ENCODE assay signal across 12 cellular contexts in genomic region chr9:23587433-23587832, GRCh38.
DNase-seq lines count a peak whose midpoint lies in the region; ATAC-seq and TF ChIP-seq lines count a peak whose summit lies in the region.
"Had no signal": no experiment of that assay in that cellular context is flagged by ENCODE, and none has a peak within 500 bp of the region (broad histone marks: within the 10 kb centered on the region; RNA-seq: fewer than 3 reads in every experiment).

No MANE protein-coding gene starts in this region.

- no peaks in the 10 kb centered on the region for H3K9me2 ChIP-seq in Loucy (replicated peaks; ENCODE audit: low read depth, low read length)

- in situ Hi-C loops in brain microvascular endothelial cell (cut with HindIII; ENCODE audit: low pct_ligation_motif_present, low sequenced_read_pairs) = no loop called here

- no peaks in the 10 kb centered on the region for H3K9me3 ChIP-seq in Loucy (ENCODE audit: insufficient read depth, low read depth, low read length)
- no peaks in the 10 kb centered on the region for H3K9me3 ChIP-seq in body of pancreas

- ATAC-seq in body of pancreas (no peak), left lobe of liver (peak; percentile 38), HG02610 (IDR thresholded peaks at IDR 0.05; ENCODE audit: unreplicated experiment) (no peak), HG03039 (IDR thresholded peaks at IDR 0.05; ENCODE audit: unreplicated experiment) (no peak)
- peak; percentile 41 for ATAC-seq in stimulated activated memory B cell treated with anti-CD40 and anti-IgM and Interleukin-4, amounts not matched to agents 10 μg/mL and 1 μg/mL and 100 μg/mL, for 72 hours

- H3K4me1 Mint-ChIP-seq in stimulated activated memory B cell treated with anti-CD40 and anti-IgM and Interleukin-4, amounts not matched to agents 10 μg/mL and 1 μg/mL and 100 μg/mL, for 72 hours = peaks cover 10% of the 10 kb centered on the region

- H3K4me3 Mint-ChIP-seq in stimulated activated memory B cell treated with anti-CD40 and anti-IgM and Interleukin-4, amounts not matched to agents 10 μg/mL and 1 μg/mL and 100 μg/mL, for 72 hours = no peak overlapping the region
- H3K4me3 Mint-ChIP-seq: CD4-positive, CD25-positive, alpha-beta regulatory T cell; GM23338 had no signal

- H3K79me2 ChIP-seq in Loucy (ENCODE audit: insufficient read depth, low read length) = no peaks in the 10 kb centered on the region

- DNase-seq in body of pancreas = peak; percentile 22 to 74 (median 44)
- DNase-seq in left lobe of liver (ENCODE audit: low spot score) = peak; percentile 45
- no peak for DNase-seq in SK-N-DZ (ENCODE audit: low spot score)
- no peak for DNase-seq in brain microvascular endothelial cell
- DNase-seq: CD4-positive, CD25-positive, alpha-beta regulatory T cell; glutamatergic neuron; NCI-H187 had no signal

- TF ChIP-seq CTCF in Loucy (conservative IDR thresholded peaks at IDR 0.05; ENCODE audit: low read length) (no peak), body of pancreas (IDR thresholded peaks at IDR 0.05) (peak in 1 of 7 experiments; percentile 9), brain microvascular endothelial cell (IDR thresholded peaks at IDR 0.05; ENCODE audit: low read depth, low read length, missing control alignments) (no peak)

- H3K4me2 ChIP-seq in Loucy (ENCODE audit: low read depth, low read length, poor library complexity, severe bottlenecking) = no peak overlapping the region
- H3K4me2 ChIP-seq: GM23338 had no signal

- H3K4me3 ChIP-seq in Loucy (ENCODE audit: low read length, poor library complexity, severe bottlenecking) (no peak overlapping the region), body of pancreas (no peak overlapping the region), brain microvascular endothelial cell (ENCODE audit: low read depth, low read length) (no peak overlapping the region)
- H3K4me3 ChIP-seq: GM23338 had no signal

- peak overlapping the region; percentile 35; the same call in 1 of the 2 replicates for H2AFZ ChIP-seq in Loucy (ENCODE audit: low read length)
- H2AFZ ChIP-seq: GM23338 had no signal

- H3K27ac Mint-ChIP-seq in stimulated activated memory B cell treated with anti-CD40 and anti-IgM and Interleukin-4, amounts not matched to agents 10 μg/mL and 1 μg/mL and 100 μg/mL, for 72 hours = no peak overlapping the region
- H3K27ac Mint-ChIP-seq: CD4-positive, CD25-positive, alpha-beta regulatory T cell; GM23338 had no signal

- H3K36me3 ChIP-seq in Loucy (ENCODE audit: insufficient read depth, low read length) = no peaks in the 10 kb centered on the region
- H3K36me3 ChIP-seq in body of pancreas (replicated peaks in 1 of 2; ENCODE audit: insufficient read depth in 1 of 2, low read depth in 2 of 2) = no peaks in the 10 kb centered on the region
- H3K36me3 ChIP-seq in brain microvascular endothelial cell (replicated peaks) = no peaks in the 10 kb centered on the region

- peaks cover 9% of the 10 kb centered on the region for H3K9me3 Mint-ChIP-seq in stimulated activated memory B cell treated with anti-CD40 and anti-IgM and Interleukin-4, amounts not matched to agents 10 μg/mL and 1 μg/mL and 100 μg/mL, for 72 hours
- H3K9me3 Mint-ChIP-seq: GM23338 had no signal

- H3F3A ChIP-seq in Loucy (ENCODE audit: low read depth) = no peaks in the 10 kb centered on the region

- H3K27me3 Mint-ChIP-seq in stimulated activated memory B cell treated with anti-CD40 and anti-IgM and Interleukin-4, amounts not matched to agents 10 μg/mL and 1 μg/mL and 100 μg/mL, for 72 hours = no peaks in the 10 kb centered on the region
- H3K27me3 Mint-ChIP-seq: CD4-positive, CD25-positive, alpha-beta regulatory T cell had no signal

- no peaks in the 10 kb centered on the region for H3K36me3 Mint-ChIP-seq in stimulated activated memory B cell treated with anti-CD40 and anti-IgM and Interleukin-4, amounts not matched to agents 10 μg/mL and 1 μg/mL and 100 μg/mL, for 72 hours
- H3K36me3 Mint-ChIP-seq: CD4-positive, CD25-positive, alpha-beta regulatory T cell had no signal

- no peaks in the 10 kb centered on the region for H4K20me1 ChIP-seq in Loucy (ENCODE audit: insufficient read depth, low read length, poor library complexity, severe bottlenecking)

- TF ChIP-seq POLR2A in body of pancreas (IDR thresholded peaks at IDR 0.05) = no peak

- WGBS in body of pancreas, 2 donors = 24 to 32% methylated on average over 3 of the region's 3 CpGs

- peaks cover 5% of the 10 kb centered on the region for H3K4me1 ChIP-seq in Loucy (ENCODE audit: insufficient read depth, low read length, poor library complexity, severe bottlenecking)
- no peaks in the 10 kb centered on the region for H3K4me1 ChIP-seq in body of pancreas

- H3K27ac ChIP-seq in body of pancreas = no peak overlapping the region
- no peak overlapping the region for H3K27ac ChIP-seq in brain microvascular endothelial cell

- intact Hi-C loops in body of pancreas (cut with DNase I) = no loop called here

- no peaks in the 10 kb centered on the region for H3K27me3 ChIP-seq in Loucy (ENCODE audit: insufficient read depth, low read length, poor library complexity, severe bottlenecking)
- H3K27me3 ChIP-seq in body of pancreas = no peaks in the 10 kb centered on the region
- no peaks in the 10 kb centered on the region for H3K27me3 ChIP-seq in brain microvascular endothelial cell (replicated peaks)

- no peak overlapping the region for H3K9ac ChIP-seq in Loucy (ENCODE audit: low read depth, low read length, poor library complexity, severe bottlenecking)

Comparison
In these comparisons a context has a peak if more than half of its experiments do, and no peak if none do; other contexts are left out.
1. ATAC-seq: peak in left lobe of liver (single experiment) and stimulated activated memory B cell treated with anti-CD40 and anti-IgM and Interleukin-4, amounts not matched to agents 10 μg/mL and 1 μg/mL and 100 μg/mL, for 72 hours (single experiment); none in body of pancreas (single experiment), HG02610 (single experiment) and HG03039 (single experiment).
2. DNase-seq: peak in body of pancreas (4 of 4) and left lobe of liver (single experiment); none in SK-N-DZ (single experiment) and brain microvascular endothelial cell (single experiment).